Comparison of ENCODE assay signal across 24 cellular contexts in genomic region chr13:102234618-102235017, GRCh38.
DNase-seq lines count a peak whose midpoint lies in the region; ATAC-seq, FAIRE-seq and TF ChIP-seq lines count a peak whose summit lies in the region.
"Had no signal": no experiment of that assay in that cellular context is flagged by ENCODE, and none has a peak within 500 bp of the region (broad histone marks: within the 10 kb centered on the region; RNA-seq: fewer than 3 reads in every experiment).

No MANE protein-coding gene starts in this region.

- no peak for TF ChIP-seq POLR2A in HepG2 (IDR thresholded peaks at IDR 0.05; ENCODE audit: insufficient read depth in 1 of 2, low read depth in 2 of 2, low read length in 2 of 2)

- in situ Hi-C loops in HepG2 (cut with HindIII; ENCODE audit: extremely low pct_ligation_motif_present, low pct_unique_long_range_greater_than_20kb), result no loop called here

- no peak overlapping the region for H3K23ac ChIP-seq in trophoblast cell (ENCODE audit: low read length)

- no peaks in the 10 kb centered on the region for H3K9me3 ChIP-seq in liver (ENCODE audit: control insufficient read depth in 4 of 4, low read length in 3 of 4)
- no peaks in the 10 kb centered on the region for H3K9me3 ChIP-seq in HepG2 (ENCODE audit: low read length)
- H3K9me3 ChIP-seq in trophoblast cell (ENCODE audit: insufficient read depth, low read depth, low read length), result no peaks in the 10 kb centered on the region
- H3K9me3 ChIP-seq: BLaER1 treated with 17β-estradiol and CSF1 and Interleukin-3, amounts not matched to agents 10 nM and 100 nM had no signal

- H2AFZ ChIP-seq in HepG2 (ENCODE audit: low read length), result no peak overlapping the region
- H2AFZ ChIP-seq in trophoblast cell (ENCODE audit: insufficient read depth, low read length, poor library complexity), result no peak overlapping the region

- intact Hi-C loops in HepG2 (cut with micrococcal nuclease; ENCODE audit: unreplicated experiment), result no loop called here
- intact Hi-C loops in natural killer cell (cut with micrococcal nuclease), result no loop called here

- H3K4me2 ChIP-seq in HepG2 (ENCODE audit: low read depth, low read length) (no peak overlapping the region), trophoblast cell (ENCODE audit: low read length) (no peak overlapping the region)
- H3K4me2 ChIP-seq: BLaER1 treated with 17β-estradiol and CSF1 and Interleukin-3, amounts not matched to agents 10 nM and 100 nM had no signal

- H3K27ac ChIP-seq in liver (ENCODE audit: low read depth in 1 of 2, low read length in 2 of 2), result peak overlapping the region; percentile 6 to 98
- H3K27ac ChIP-seq in HepG2 (ENCODE audit: extremely low read length, insufficient read depth, low read length), result no peak overlapping the region
- no peak overlapping the region for H3K27ac ChIP-seq in trophoblast cell (ENCODE audit: low read depth, low read length)
- H3K27ac ChIP-seq: BLaER1 treated with 17β-estradiol and CSF1 and Interleukin-3, amounts not matched to agents 10 nM and 100 nM had no signal

- H4K12ac ChIP-seq in trophoblast cell (ENCODE audit: low read depth, low read length), result no peak overlapping the region

- H3K9me3 Mint-ChIP-seq in glutamatergic neuron (ENCODE audit: unreplicated experiment) (no peaks in the 10 kb centered on the region), natural killer cell (peaks cover 0 to 2% of the 10 kb centered on the region in 2 donors)

- H3K27me3 Mint-ChIP-seq in glutamatergic neuron (ENCODE audit: unreplicated experiment) (no peaks in the 10 kb centered on the region), natural killer cell (ENCODE audit: low read depth in 2 of 2) (no peaks in the 10 kb centered on the region)

- DNase-seq in HepG2 (ENCODE audit: low spot score), result no peak
- DNase-seq in bronchial epithelial cell (ENCODE audit: low read depth), result peak; percentile 95
- DNase-seq in fibroblast of mammary gland (ENCODE audit: low read depth), result peak; percentile 24
- peak; percentile 19 to 71 for DNase-seq in trophoblast cell
- DNase-seq in glutamatergic neuron, result no peak
- DNase-seq in natural killer cell, result no peak
- DNase-seq: 8988T; Caco-2; CD4-positive, alpha-beta memory T cell; MM.1S; NCI-H1048; NCI-H1417 treated with DMSO at 0.1 percent for 48 hours; NCI-H187; NCI-H446; NCI-H526; SHP77 had no signal

- TF ChIP-seq RAD21 in liver (IDR thresholded peaks at IDR 0.05), result no peak
- TF ChIP-seq RAD21 in HepG2 (CRISPR knock-in tag; IDR thresholded peaks at IDR 0.05), result no peak

- no peaks in the 10 kb centered on the region for H4K20me1 ChIP-seq in HepG2 (ENCODE audit: insufficient read depth, low read length)
- H4K20me1 ChIP-seq: BLaER1 treated with 17β-estradiol and CSF1 and Interleukin-3, amounts not matched to agents 10 nM and 100 nM had no signal

- CTCF ChIA-PET in HepG2 (lab: Yijun Ruan, JAX; ENCODE audit: low intra/inter-chr PET ratio, low total read pairs), result no interaction called here

- H2BK120ac ChIP-seq in trophoblast cell (ENCODE audit: insufficient read depth, low read length, poor library complexity), result no peak overlapping the region

- no peak overlapping the region for H3K27ac Mint-ChIP-seq in glutamatergic neuron (ENCODE audit: unreplicated experiment)
- H3K27ac Mint-ChIP-seq in natural killer cell, result no peak overlapping the region
- H3K27ac Mint-ChIP-seq: CD4-positive, alpha-beta memory T cell had no signal

- H2AK5ac ChIP-seq in trophoblast cell (ENCODE audit: low read length), result no peak overlapping the region

- no peak overlapping the region for H2BK5ac ChIP-seq in trophoblast cell (ENCODE audit: low read depth, low read length, poor library complexity)

- H3K27me3 ChIP-seq in liver (ENCODE audit: control insufficient read depth in 4 of 4, insufficient read depth in 4 of 4, low read length in 3 of 4), result no peaks in the 10 kb centered on the region
- H3K27me3 ChIP-seq in HepG2 (ENCODE audit: control insufficient read depth in 1 of 2, insufficient read depth in 2 of 2, low read length in 2 of 2), result no peaks in the 10 kb centered on the region
- no peaks in the 10 kb centered on the region for H3K27me3 ChIP-seq in bronchial epithelial cell (ENCODE audit: control insufficient read depth, insufficient read depth, low read length)
- no peaks in the 10 kb centered on the region for H3K27me3 ChIP-seq in trophoblast cell (ENCODE audit: insufficient read depth, low read length)
- H3K27me3 ChIP-seq: BLaER1 treated with 17β-estradiol and CSF1 and Interleukin-3, amounts not matched to agents 10 nM and 100 nM had no signal

- H3K9ac ChIP-seq in liver (ENCODE audit: low read depth in 1 of 2, low read length in 2 of 2) (no peak overlapping the region), HepG2 (ENCODE audit: insufficient read depth, low read depth, low read length) (no peak overlapping the region), trophoblast cell (ENCODE audit: low read length) (no peak overlapping the region)
- H3K9ac ChIP-seq: BLaER1 treated with 17β-estradiol and CSF1 and Interleukin-3, amounts not matched to agents 10 nM and 100 nM had no signal

- WGBS in liver, result 96% methylated on average over 2 of the region's 2 CpGs
- WGBS in HepG2 (ENCODE audit: low lambda C conversion rate), result 2% methylated on average over 2 of the region's 2 CpGs
- no CpG with 5 or more reads among the region's 2 CpGs for WGBS in trophoblast cell (ENCODE audit: extremely low coverage, insufficient coverage, insufficient read length)

- peaks cover 7 to 33% (median 14%) of the 10 kb centered on the region in 4 donors for H3K4me1 ChIP-seq in liver (ENCODE audit: control insufficient read depth in 4 of 4, insufficient read depth in 4 of 4, low read length in 3 of 4)
- peaks cover 22% of the 10 kb centered on the region for H3K4me1 ChIP-seq in HepG2 (ENCODE audit: insufficient read depth, low read length)
- H3K4me1 ChIP-seq in trophoblast cell (ENCODE audit: control insufficient read depth in 1 of 2, insufficient read depth in 2 of 2, low read length in 2 of 2), result peaks cover 0 to 1% of the 10 kb centered on the region in 2 experiments
- H3K4me1 ChIP-seq: BLaER1 treated with 17β-estradiol and CSF1 and Interleukin-3, amounts not matched to agents 10 nM and 100 nM; Caco-2 had no signal

- H3K4me3 Mint-ChIP-seq in glutamatergic neuron (ENCODE audit: unreplicated experiment) (no peak overlapping the region), natural killer cell (no peak overlapping the region)
- H3K4me3 Mint-ChIP-seq: CD4-positive, alpha-beta memory T cell had no signal

- H3K36me3 Mint-ChIP-seq in glutamatergic neuron (ENCODE audit: unreplicated experiment) (no peaks in the 10 kb centered on the region), natural killer cell (no peaks in the 10 kb centered on the region)
- H3K36me3 Mint-ChIP-seq: CD4-positive, alpha-beta memory T cell had no signal

- no peak overlapping the region for H4K8ac ChIP-seq in trophoblast cell (ENCODE audit: low read depth, low read length)

- H3K18ac ChIP-seq in trophoblast cell (ENCODE audit: low read length), result no peak overlapping the region

- no peak for FAIRE-seq in HepG2 (lab: Jason Lieb, UNC)
- no peak for FAIRE-seq in bronchial epithelial cell (lab: Jason Lieb, UNC)
- FAIRE-seq: G401.6, GM18507, GM19239, K562, RCC 7860 had no signal

- POLR2A ChIA-PET in HepG2 (lab: Yijun Ruan, JAX), result no interaction called here

- H4K91ac ChIP-seq in trophoblast cell (ENCODE audit: low read depth, low read length), result no peak overlapping the region

- no peak for TF ChIP-seq EP300 in HepG2 (IDR thresholded peaks at IDR 0.05; ENCODE audit: low read depth in 2 of 2, low read length in 2 of 2)
- TF ChIP-seq EP300 in HepG2 (CRISPR knock-in tag; IDR thresholded peaks at IDR 0.05; ENCODE audit: borderline replicate concordance), result no peak

- H3K4me1 Mint-ChIP-seq in glutamatergic neuron (ENCODE audit: low read depth, unreplicated experiment) (peaks cover 40% of the 10 kb centered on the region), natural killer cell (no peaks in the 10 kb centered on the region)
- H3K4me1 Mint-ChIP-seq: CD4-positive, alpha-beta memory T cell had no signal

- H3K4ac ChIP-seq in trophoblast cell (ENCODE audit: low read depth, low read length), result no peak overlapping the region

- no peaks in the 10 kb centered on the region for H3K36me3 ChIP-seq in liver (ENCODE audit: control insufficient read depth in 4 of 4, insufficient read depth in 3 of 4, low read depth in 1 of 4, low read length in 3 of 4)
- H3K36me3 ChIP-seq in HepG2 (replicated peaks in 1 of 2; ENCODE audit: control insufficient read depth in 1 of 2, insufficient read depth in 2 of 2, low read length in 2 of 2), result no peaks in the 10 kb centered on the region
- H3K36me3 ChIP-seq in bronchial epithelial cell (ENCODE audit: control insufficient read depth, insufficient read depth, low read length), result no peaks in the 10 kb centered on the region
- H3K36me3 ChIP-seq in trophoblast cell (ENCODE audit: control insufficient read depth in 1 of 2, insufficient read depth in 2 of 2, low read length in 2 of 2), result no peaks in the 10 kb centered on the region
- H3K36me3 ChIP-seq: BLaER1 treated with 17β-estradiol and CSF1 and Interleukin-3, amounts not matched to agents 10 nM and 100 nM had no signal

- TF ChIP-seq CTCF in liver (IDR thresholded peaks at IDR 0.05; ENCODE audit: low read depth, low read length, missing input control) (no peak), HepG2 (CRISPR knock-in tag; IDR thresholded peaks at IDR 0.05) (no peak), bronchial epithelial cell (IDR thresholded peaks at IDR 0.05; ENCODE audit: insufficient read depth, low read length, severe bottlenecking) (no peak), fibroblast of mammary gland (conservative IDR thresholded peaks at IDR 0.05; ENCODE audit: control insufficient read depth, insufficient read depth, low read depth, low read length) (no peak), glutamatergic neuron (IDR thresholded peaks at IDR 0.05; ENCODE audit: partially characterized antibody, unreplicated experiment) (no peak), natural killer cell (IDR thresholded peaks at IDR 0.05) (no peak)

- H3K79me2 ChIP-seq in HepG2 (ENCODE audit: insufficient read depth, low read length) (no peaks in the 10 kb centered on the region), trophoblast cell (ENCODE audit: control insufficient read depth, insufficient read depth, low read length, poor library complexity) (no peaks in the 10 kb centered on the region)

- H3K79me1 ChIP-seq in trophoblast cell (ENCODE audit: low read length), result no peaks in the 10 kb centered on the region

- BruUV-seq in HepG2 (replicated peaks; lab: Mats Ljungman, UMichigan), result no TSS peak

- no peak overlapping the region for H3K14ac ChIP-seq in trophoblast cell (ENCODE audit: low read length)

- H3K4me3 ChIP-seq in liver (ENCODE audit: low read depth in 1 of 3, low read length in 3 of 3) (no peak overlapping the region), HepG2 (replicated peaks in 1 of 3; ENCODE audit: insufficient read depth in 1 of 3, low read depth in 2 of 3, low read length in 3 of 3) (no peak overlapping the region), bronchial epithelial cell (ENCODE audit: low read depth, low read length) (no peak overlapping the region), fibroblast of mammary gland (ENCODE audit: control insufficient read depth, low read depth, low read length) (no peak overlapping the region), trophoblast cell (ENCODE audit: low read depth, low read length) (no peak overlapping the region)
- H3K4me3 ChIP-seq: BLaER1 treated with 17β-estradiol and CSF1 and Interleukin-3, amounts not matched to agents 10 nM and 100 nM; K562 had no signal

- H2BK12ac ChIP-seq in trophoblast cell (ENCODE audit: low read length), result no peak overlapping the region

- ATAC-seq in HepG2 (no peak), HG02981 (IDR thresholded peaks at IDR 0.05; ENCODE audit: unreplicated experiment) (no peak), natural killer cell (no peak)
- ATAC-seq: K562 had no signal

Comparison
In these comparisons a context has a peak if more than half of its experiments do, and no peak if none do; other contexts are left out.
1. H3K27ac ChIP-seq: peak in liver (2 of 2); none in HepG2 (single experiment) and trophoblast cell (single experiment).
2. DNase-seq: peak in bronchial epithelial cell (single experiment), fibroblast of mammary gland (single experiment) and trophoblast cell (2 of 2); none in HepG2 (single experiment), glutamatergic neuron (single experiment) and natural killer cell (single experiment).